ENCODE assay signal across 29 cellular contexts in the genomic region with DNA sequence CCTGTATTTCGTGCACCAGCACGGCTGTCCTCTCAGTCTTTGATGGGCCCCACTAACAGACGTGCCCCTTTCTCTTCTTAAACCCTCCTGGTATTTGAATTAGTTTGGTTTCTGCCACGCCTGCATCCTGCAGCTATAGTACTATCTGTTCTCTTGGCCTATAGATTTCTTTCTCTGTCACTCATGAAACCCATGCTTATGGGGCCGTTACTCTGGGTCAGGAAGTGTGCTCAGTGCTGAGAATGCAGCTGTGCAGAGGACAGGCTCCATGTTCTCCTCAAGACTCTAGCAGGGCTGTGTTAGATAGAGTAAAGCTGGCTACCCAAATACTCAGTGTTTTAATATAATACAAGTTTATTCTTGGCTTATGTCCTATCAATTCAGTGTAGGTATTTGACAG.
"Had no signal": no experiment of that assay in that cellular context is flagged by ENCODE, and none has a peak within 500 bp of the region (broad histone marks: within the 10 kb centered on the region; RNA-seq: fewer than 3 reads in every experiment).

No MANE protein-coding gene starts in this region.

- H3K36me3 ChIP-seq: gastroesophageal sphincter, heart right ventricle, left lung, right lobe of liver, suprapubic skin, transverse colon, upper lobe of right lung, uterus had no signal

- ATAC-seq: esophagus mucosa; foreskin keratinocyte; gastroesophageal sphincter; heart right ventricle; left cardiac atrium; left lung; mucosa of descending colon; natural killer cell treated with Interleukin-12 subunit alpha and Interleukin-12 subunit beta and Interleukin-15 and Interleukin-18, amount 100 ng/mL, for 72 hours; right lobe of liver; stimulated activated naive B cell treated with anti-CD40 and anti-IgM and Interleukin-4, amounts not matched to agents 10 μg/mL and 1 μg/mL and 100 μg/mL, for 72 hours; upper lobe of right lung had no signal

- H3K79me2 ChIP-seq: parathyroid adenoma had no signal

- H3K4me3 Mint-ChIP-seq: endodermal cell; mesothelial cell of epicardium; naive B cell; natural killer cell treated with Interleukin-12 subunit alpha and Interleukin-12 subunit beta and Interleukin-15 and Interleukin-18, amount 100 ng/mL, for 72 hours; neural crest cell; stimulated activated naive B cell treated with anti-CD40 and anti-IgM and Interleukin-4, amounts not matched to agents 10 μg/mL and 1 μg/mL and 100 μg/mL, for 72 hours; stimulated activated naive CD8-positive, alpha-beta T cell treated with anti-CD3 and anti-CD28 coated beads, Interleukin-15, Interleukin-2, amounts not matched to agents 100 ng/mL and 50 ng/mL, for 24 hours had no signal

- H3K27ac Mint-ChIP-seq: endodermal cell; mesothelial cell of epicardium; natural killer cell treated with Interleukin-12 subunit alpha and Interleukin-12 subunit beta and Interleukin-15 and Interleukin-18, amount 100 ng/mL, for 72 hours; progenitor cell of endocrine pancreas; stimulated activated naive B cell treated with anti-CD40 and anti-IgM and Interleukin-4, amounts not matched to agents 10 μg/mL and 1 μg/mL and 100 μg/mL, for 72 hours; stimulated activated naive CD8-positive, alpha-beta T cell treated with anti-CD3 and anti-CD28 coated beads, Interleukin-15, Interleukin-2, amounts not matched to agents 100 ng/mL and 50 ng/mL, for 24 hours had no signal

- H2AFZ ChIP-seq: parathyroid adenoma had no signal

- H3K36me3 Mint-ChIP-seq: mesothelial cell of epicardium; naive B cell; natural killer cell treated with Interleukin-12 subunit alpha and Interleukin-12 subunit beta and Interleukin-15 and Interleukin-18, amount 100 ng/mL, for 72 hours; stimulated activated naive B cell treated with anti-CD40 and anti-IgM and Interleukin-4, amounts not matched to agents 10 μg/mL and 1 μg/mL and 100 μg/mL, for 72 hours had no signal

- H3K9me3 ChIP-seq: gastroesophageal sphincter, heart right ventricle, left lung, mucosa of descending colon, right lobe of liver, suprapubic skin, transverse colon, upper lobe of right lung, uterus had no signal

- H3K9ac ChIP-seq: parathyroid adenoma had no signal

- H3K27ac ChIP-seq: dorsolateral prefrontal cortex, epithelial cell of prostate, foreskin keratinocyte, gastroesophageal sphincter, heart right ventricle, left lung, parathyroid adenoma, right lobe of liver, suprapubic skin, transverse colon, upper lobe of right lung, uterus had no signal

- H3K4me1 Mint-ChIP-seq: endodermal cell; naive B cell; neural crest cell; stimulated activated naive B cell treated with anti-CD40 and anti-IgM and Interleukin-4, amounts not matched to agents 10 μg/mL and 1 μg/mL and 100 μg/mL, for 72 hours had no signal

- H3K4me1 ChIP-seq: foreskin keratinocyte, gastroesophageal sphincter, heart right ventricle, left lung, parathyroid adenoma, right lobe of liver, suprapubic skin, transverse colon, upper lobe of right lung, uterus had no signal

- DNase-seq: dorsolateral prefrontal cortex; effector CD8-positive, alpha-beta T cell; endodermal cell; foreskin keratinocyte; heart right ventricle; hippocampal formation; left cardiac atrium; left lung; mesenchymal stem cell; mucosa of descending colon; naive B cell; right lobe of liver; small intestine; stimulated activated CD4-positive, alpha-beta T cell treated with anti-CD3 and anti-CD28 coated beads, Interleukin-15, amount 100 ng/mL, for 24 hours; stimulated activated CD4-positive, alpha-beta T cell treated with anti-CD3 and anti-CD28 coated beads, Interleukin-2, amount 100 ng/mL, for 48 hours; stimulated activated naive B cell treated with anti-CD40 and anti-IgM and Interleukin-4, amounts not matched to agents 10 μg/mL and 1 μg/mL and 100 μg/mL, for 72 hours; transverse colon; upper lobe of right lung; uterus had no signal

- H3K9me3 Mint-ChIP-seq: endodermal cell; mesothelial cell of epicardium; naive B cell; natural killer cell treated with Interleukin-12 subunit alpha and Interleukin-12 subunit beta and Interleukin-15 and Interleukin-18, amount 100 ng/mL, for 72 hours; neural crest cell; stimulated activated naive B cell treated with anti-CD40 and anti-IgM and Interleukin-4, amounts not matched to agents 10 μg/mL and 1 μg/mL and 100 μg/mL, for 72 hours; stimulated activated naive CD8-positive, alpha-beta T cell treated with anti-CD3 and anti-CD28 coated beads, Interleukin-15, Interleukin-2, amounts not matched to agents 100 ng/mL and 50 ng/mL, for 24 hours had no signal

- H3K27me3 ChIP-seq: right lobe of liver, transverse colon, uterus had no signal

- H3K4me3 ChIP-seq: dorsolateral prefrontal cortex, gastroesophageal sphincter, heart right ventricle, left lung, mucosa of descending colon, right lobe of liver, suprapubic skin, transverse colon, upper lobe of right lung, uterus had no signal
